Comparison of ENCODE assay signal across 25 cellular contexts in genomic region chr10:44341901-44342300, GRCh38. TPM values are rescaled to one million over a fixed set of nuclear protein-coding genes. Genes with fewer than 3 reads are reported as not detected.
"Had no signal": no experiment of that assay in that cellular context is flagged by ENCODE, and none has a peak within 500 bp of the region (broad histone marks: within the 10 kb centered on the region; RNA-seq: fewer than 3 reads in every experiment).

No MANE protein-coding gene starts in this region.

- DNase-seq: dorsolateral prefrontal cortex; effector CD4-positive, alpha-beta T cell; foreskin fibroblast; heart left ventricle; hippocampal formation; left cardiac atrium; left ventricle myocardium superior; lower lobe of right lung; natural killer cell; occipital lobe; ovary; retina; right lobe of liver; stimulated activated CD4-positive, alpha-beta T cell treated with anti-CD3 and anti-CD28 coated beads, Interleukin-12 subunit alpha, Interleukin-12 subunit beta, amount 100 ng/mL, for 4 hours; stimulated activated CD4-positive, alpha-beta T cell treated with anti-CD3 and anti-CD28 coated beads, Interleukin-1b, Interleukin-23, amount 100 ng/mL, for 48 hours; stimulated activated CD4-positive, alpha-beta T cell treated with anti-CD3 and anti-CD28 coated beads, Interleukin-4, amount 100 ng/mL, for 1 hour; stimulated activated CD8-positive, alpha-beta memory T cell treated with anti-CD3 and anti-CD28 coated beads, Interleukin-4, amount 100 ng/mL, for 48 hours; stimulated activated naive CD4-positive, alpha-beta T cell; stimulated activated naive CD8-positive, alpha-beta T cell treated with anti-CD3 and anti-CD28 coated beads, Interleukin-15, amount 100 ng/mL, for 72 hours; transverse colon had no signal

- H3K9me3 ChIP-seq: gastroesophageal sphincter, heart left ventricle, lower lobe of right lung, ovary, right lobe of liver, suprapubic skin, transverse colon had no signal

- H3K4me1 ChIP-seq: gastroesophageal sphincter, heart left ventricle, lower lobe of right lung, right lobe of liver, suprapubic skin, transverse colon had no signal

- H3K27me3 ChIP-seq: dorsolateral prefrontal cortex, gastroesophageal sphincter, heart left ventricle, ovary, right lobe of liver, suprapubic skin, transverse colon had no signal

- ATAC-seq: esophagus mucosa; gastroesophageal sphincter; heart left ventricle; left cardiac atrium; left ventricle myocardium superior; lower lobe of right lung; natural killer cell; right lobe of liver; stimulated activated naive CD8-positive, alpha-beta T cell treated with anti-CD3 and anti-CD28 coated beads, Interleukin-15, amount 100 ng/mL, for 72 hours had no signal

- H3K27ac ChIP-seq: dorsolateral prefrontal cortex, epithelial cell of prostate, gastroesophageal sphincter, heart left ventricle, lower lobe of right lung, ovary, right lobe of liver, suprapubic skin, transverse colon had no signal

- H3K36me3 ChIP-seq: gastroesophageal sphincter, heart left ventricle, lower lobe of right lung, ovary, right lobe of liver, suprapubic skin, transverse colon had no signal

- H3K4me3 ChIP-seq: dorsolateral prefrontal cortex, gastroesophageal sphincter, heart left ventricle, lower lobe of right lung, ovary, right lobe of liver, smooth muscle cell, suprapubic skin, transverse colon had no signal

RNA-seq across cellular contexts. Expression of gene CXCL12, which starts 43.0 kb away (rescaled TPM):
- total RNA-seq: natural killer cell had no signal
